ENCODE assay signal across 15 cellular contexts in genomic region chr6:44269168-44269920, GRCh38. TPM values are rescaled to one million over a fixed set of nuclear protein-coding genes. Genes with fewer than 3 reads are reported as not detected.
DNase-seq lines count a peak whose midpoint lies in the region; ATAC-seq and TF ChIP-seq lines count a peak whose summit lies in the region.
"Had no signal": no experiment of that assay in that cellular context is flagged by ENCODE, and none has a peak within 500 bp of the region (broad histone marks: within the 10 kb centered on the region; RNA-seq: fewer than 3 reads in every experiment).

No MANE protein-coding gene starts in this region.

- no peak overlapping the region for H4K8ac ChIP-seq in H9 (replicated peaks; ENCODE audit: insufficient read length, low read depth, low read length)

- H3K14ac ChIP-seq in H9 (ENCODE audit: insufficient read depth, low read length) = no peak overlapping the region

- no peak for ATAC-seq in natural killer cell
- ATAC-seq: Right ventricle myocardium inferior, upper lobe of right lung had no signal

- peaks cover 15% of the 10 kb centered on the region for H3K23me2 ChIP-seq in H9 (ENCODE audit: insufficient read length, low read depth, low read length, poor library complexity, severe bottlenecking)

- no peak overlapping the region for H2BK12ac ChIP-seq in H9 (ENCODE audit: insufficient read length, low read depth, low read length)

- H3T11ph ChIP-seq in H9 (ENCODE audit: low read length) = no peak overlapping the region

- H3K27ac ChIP-seq in H9 (ENCODE audit: insufficient read length, low read depth, low read length) = no peak overlapping the region
- H3K27ac ChIP-seq: upper lobe of right lung had no signal

- H3K4me2 ChIP-seq in H9 (ENCODE audit: insufficient read depth, insufficient read length, low read length) = peak overlapping the region; percentile 55

- H3K27me3 Mint-ChIP-seq in H9 (ENCODE audit: low read depth) (peaks cover 24% of the 10 kb centered on the region), brain (peaks cover 8% of the 10 kb centered on the region), natural killer cell (ENCODE audit: low read depth in 2 of 2) (peaks cover 40 to 42% of the 10 kb centered on the region in 2 donors)

- no peak overlapping the region for H3K9ac ChIP-seq in H9 (ENCODE audit: extremely low read depth, insufficient read length, low read length)

- in situ Hi-C loops in ACHN (cut with HindIII; ENCODE audit: low pct_ligation_motif_present, low pct_unique_long_range_greater_than_20kb, low sequenced_read_pairs) = no loop called here

- no peak overlapping the region for H2AK5ac ChIP-seq in H9 (ENCODE audit: insufficient read length, low read length)

- no peak overlapping the region for H3K56ac ChIP-seq in H9 (ENCODE audit: insufficient read length, low read depth, low read length)

- no peaks in the 10 kb centered on the region for H3K79me2 ChIP-seq in H9 (ENCODE audit: insufficient read depth, low read length)

- H3K36me3 Mint-ChIP-seq in H9 (ENCODE audit: insufficient read depth in 1 of 3, low read depth in 3 of 3) (no peaks in the 10 kb centered on the region; a peak in 1 of 7 replicates), brain (peaks cover 9% of the 10 kb centered on the region), natural killer cell (no peaks in the 10 kb centered on the region)

- no peak overlapping the region for H2BK5ac ChIP-seq in H9 (ENCODE audit: insufficient read length, low read length)

- H4K20me1 ChIP-seq in H9 (ENCODE audit: control insufficient read depth, insufficient read depth, insufficient read length) = no peaks in the 10 kb centered on the region

- no peak overlapping the region for H3K18ac ChIP-seq in H9 (ENCODE audit: insufficient read length, low read depth, low read length)

- no peak overlapping the region for H4K5ac ChIP-seq in H9 (ENCODE audit: insufficient read length, low read depth, low read length)

- WGBS in H9 (ENCODE audit: extremely low coverage, insufficient read length, low lambda C conversion rate) = no CpG with 5 or more reads among the region's 1 CpG

- no peaks in the 10 kb centered on the region for H3K9me3 ChIP-seq in H9 (ENCODE audit: control insufficient read depth, low read depth, low read length)
- H3K9me3 ChIP-seq: upper lobe of right lung had no signal

- no peak for TF ChIP-seq CTCF in H9 (conservative IDR thresholded peaks at IDR 0.05)
- no peak for TF ChIP-seq CTCF in brain (conservative IDR thresholded peaks at IDR 0.05)
- no peak for TF ChIP-seq CTCF in natural killer cell (IDR thresholded peaks at IDR 0.05)

- no peak overlapping the region for H2AFZ ChIP-seq in H9 (ENCODE audit: low read length)

- intact Hi-C loops in natural killer cell (cut with micrococcal nuclease) = loop anchor here (2.0 kb wide), 1 partner anchor 69 kb away; no protein-coding TSS in a partner anchor

- no peak overlapping the region for H3K4ac ChIP-seq in H9 (ENCODE audit: low read depth, low read length)

- H3K79me1 ChIP-seq in H9 (ENCODE audit: insufficient read depth, low read depth, low read length, poor library complexity, severe bottlenecking) = no peaks in the 10 kb centered on the region

- H3K9me3 Mint-ChIP-seq in H9 (no peaks in the 10 kb centered on the region; a peak in 1 of 5 replicates), brain (no peaks in the 10 kb centered on the region), natural killer cell (no peaks in the 10 kb centered on the region)

- no peak overlapping the region for H2BK120ac ChIP-seq in H9 (ENCODE audit: low read depth, low read length, poor library complexity, severe bottlenecking)

- H3K4me1 Mint-ChIP-seq in H9 (peaks cover 28 to 47% of the 10 kb centered on the region in 2 experiments), brain (peaks cover 76% of the 10 kb centered on the region), natural killer cell (peaks cover 6 to 30% of the 10 kb centered on the region in 2 donors)

- DNase-seq in NOMO-1 treated with DMSO at 0.1 percent for 48 hours (lab: John Stamatoyannopoulos, UW; ENCODE audit: unreplicated experiment) (peak; percentile 38), NOMO-1 treated with dmso at 0.1 percent for 144 hours (lab: John Stamatoyannopoulos, UW; ENCODE audit: unreplicated experiment) (no peak), H9 (no peak), natural killer cell (no peak), NCI-H1436 treated with DMSO at 0.1 percent for 48 hours (lab: John Stamatoyannopoulos, UW) (no peak), ACHN (no peak)
- DNase-seq in activated CD4-positive, CD25-positive, alpha-beta regulatory T cell treated with anti-CD3 and anti-CD28 coated beads, Interleukin-2, amount 50 U/mL, for 72 hours = no peak
- DNase-seq: 8988T, cortex of kidney, GOT3, NCI-H1048, upper lobe of right lung had no signal

- no peak overlapping the region for H2BK15ac ChIP-seq in H9 (ENCODE audit: low read depth, low read length)

- peaks cover 7% of the 10 kb centered on the region; the same call in 1 of the 2 replicates for H3K27me3 ChIP-seq in H9 (ENCODE audit: insufficient read depth, low read length)

- H3K23ac ChIP-seq in H9 (ENCODE audit: insufficient read length, low read depth, low read length) = no peak overlapping the region

- peak overlapping the region; percentile 66 to 84 for H3K4me3 Mint-ChIP-seq in H9
- H3K4me3 Mint-ChIP-seq in brain = peak overlapping the region; percentile 84 to 88 (median 87)
- H3K4me3 Mint-ChIP-seq in natural killer cell = peak overlapping the region; percentile 67

- peaks cover 12% of the 10 kb centered on the region; the same call in 1 of the 2 replicates for H3K4me1 ChIP-seq in H9 (ENCODE audit: insufficient read depth, low read length)

- H4K91ac ChIP-seq in H9 (ENCODE audit: insufficient read length, low read depth, low read length) = no peak overlapping the region

- no peak overlapping the region for H3K27ac Mint-ChIP-seq in H9
- peak overlapping the region; percentile 74 to 97 (median 93) for H3K27ac Mint-ChIP-seq in brain
- H3K27ac Mint-ChIP-seq in natural killer cell = peak overlapping the region in 1 of 2 donors; percentile 20

- H2BK20ac ChIP-seq in H9 (ENCODE audit: low read depth, low read length, poor library complexity, severe bottlenecking) = no peak overlapping the region

RNA-seq across cellular contexts. Expression of gene TMEM151B, which starts 0.9 kb away (rescaled TPM):
- 2.4 and 2.7 TPM in 2 replicates for total RNA-seq in H9 (2021)
- 45.5 TPM for polyA plus RNA-seq in brain (ENCODE audit: insufficient read depth, low read depth, low replicate concordance)
- not detected for total RNA-seq in natural killer cell
- total RNA-seq: HT-29, Right ventricle myocardium inferior, upper lobe of right lung had no signal

RNA-seq across cellular contexts. Expression of gene NFKBIE, which starts 4.0 kb away (rescaled TPM):
- total RNA-seq in H9 (2021) (9.7 and 12.1 TPM in 2 replicates), natural killer cell (10 to 100 TPM; 44.9 to 61.5 (median 56.4) TPM)
- polyA plus RNA-seq in brain (ENCODE audit: insufficient read depth, low read depth, low replicate concordance) = 10.8 TPM

RNA-seq across cellular contexts. Expression of gene SLC35B2, which starts 12.0 kb away (rescaled TPM):
- 34.5 and 36.1 TPM in 2 replicates for total RNA-seq in H9 (2021)
- polyA plus RNA-seq in brain (ENCODE audit: insufficient read depth, low read depth, low replicate concordance) = 68.7 TPM
- total RNA-seq in natural killer cell = 10 to 100 TPM; 20.9 to 27.7 (median 26.8) TPM

RNA-seq across cellular contexts. Expression of gene HSP90AB1, which starts 22.4 kb away (rescaled TPM):
- total RNA-seq in H9 (2021) = 1,986 and 2,056 TPM in 2 replicates
- polyA plus RNA-seq in brain (ENCODE audit: insufficient read depth, low read depth, low replicate concordance) = 1,424 TPM
- 100 to 1,000 TPM; 256 to 372 (median 308) TPM for total RNA-seq in natural killer cell

RNA-seq across cellular contexts. Expression of gene AARS2, which starts 43.8 kb away (rescaled TPM):
- 21.7 and 22.1 TPM in 2 replicates for total RNA-seq in H9 (2021)
- 16.9 TPM for polyA plus RNA-seq in brain (ENCODE audit: insufficient read depth, low read depth, low replicate concordance)
- total RNA-seq in natural killer cell = 10 to 100 TPM; 14.1 to 17.2 (median 14.2) TPM

Comparison
In these comparisons a context has a peak if more than half of its experiments do, and no peak if none do; other contexts are left out.
1. H3K27ac Mint-ChIP-seq: peak in brain (5 of 5); none in H9 (0 of 3).
2. Peak in every context shown above with its lines, with median percentiles within 50 percentile points of each other: H3K4me3 Mint-ChIP-seq.